Comparison of ENCODE assay signal across 8 cellular contexts in genomic region chr10:100518761-100519241, GRCh38. TPM values are rescaled to one million over a fixed set of nuclear protein-coding genes. Genes with fewer than 3 reads are reported as not detected.
DNase-seq lines count a peak whose midpoint lies in the region; ATAC-seq and TF ChIP-seq lines count a peak whose summit lies in the region.

No MANE protein-coding gene starts in this region.

- no peaks in the 10 kb centered on the region for H3K4me1 ChIP-seq in colonic mucosa

- peak; percentile 55 for TF ChIP-seq CTCF in colonic mucosa (IDR thresholded peaks at IDR 0.05)

- H3K9me3 ChIP-seq in colonic mucosa: no peaks in the 10 kb centered on the region

- H3K36me3 ChIP-seq in colonic mucosa: peaks cover 4% of the 10 kb centered on the region

- peak overlapping the region; percentile 37 for H3K4me3 ChIP-seq in colonic mucosa

- no peak for ATAC-seq in GM18873 (IDR thresholded peaks at IDR 0.05; ENCODE audit: low FRiP score, unreplicated experiment)

- peak overlapping the region; percentile 26 to 43 for H3K9ac ChIP-seq in colonic mucosa (ENCODE audit: low read depth in 2 of 2, low read length in 2 of 2)

- DNase-seq in NOMO-1 treated with DMSO at 0.1 percent for 48 hours (lab: John Stamatoyannopoulos, UW; ENCODE audit: unreplicated experiment): peak; percentile 41
- no peak for DNase-seq in NOMO-1 treated with dmso at 0.1 percent for 144 hours (lab: John Stamatoyannopoulos, UW; ENCODE audit: unreplicated experiment)
- DNase-seq in NCI-H2081 (lab: John Stamatoyannopoulos, UW): peak; percentile 11 to 28
- DNase-seq in activated CD4-positive, alpha-beta T cell treated with anti-CD3 and anti-CD28 coated beads for 1 hour: peak; percentile 36
- DNase-seq in colonic mucosa: peak; percentile 80
- peak; percentile 37 for DNase-seq in kidney glomerular epithelial cell (lab: John Stamatoyannopoulos, UW)
- peak; percentile 66 to 77 for DNase-seq in stimulated activated CD4-positive, alpha-beta T cell treated with anti-CD3 and anti-CD28 coated beads, Interleukin-2, amount 100 ng/mL, for 24 hours

- H3K27me3 ChIP-seq in colonic mucosa: peaks cover 3% of the 10 kb centered on the region

- H3K27ac ChIP-seq in colonic mucosa: no peak overlapping the region

- intact Hi-C loops in colonic mucosa (cut with DNase I): loop anchor here (5.0 kb wide), 2 partner anchors 82 to 176 kb away; no protein-coding TSS in a partner anchor

RNA-seq across cellular contexts. Expression of gene SEC31B, which starts 0.9 kb away (rescaled TPM):
- total RNA-seq in colonic mucosa: 10 to 100 TPM in 1 of 2 donors, 1 to 10 TPM in 1; 6.3 to 13.2 TPM

RNA-seq across cellular contexts. Expression of gene NDUFB8, which starts 10.9 kb away (rescaled TPM):
- 100 to 1,000 TPM; 189 to 243 TPM for total RNA-seq in colonic mucosa

RNA-seq across cellular contexts. Expression of gene HIF1AN, which starts 16.9 kb away (rescaled TPM):
- 10 to 100 TPM; 28.9 to 42.4 TPM for total RNA-seq in colonic mucosa

RNA-seq across cellular contexts. Expression of gene WNT8B, which starts 56.0 kb away (rescaled TPM):
- not detected for total RNA-seq in colonic mucosa
